Comparison of ENCODE assay signal across 1 cellular context in genomic region chr17:18074566-18075272, GRCh38.
A peak's percentile ranks its signal among the peaks of the same experiment; 100 is the strongest.
TF ChIP-seq lines count a peak whose summit lies in the region.

No MANE protein-coding gene starts in this region.

TF ChIP-seq in HepG2, 621 proteins besides CTCF, POLR2A, EP300 and RAD21 (continues in another document):
- TF ChIP-seq ZZZ3 (CRISPR knock-in tag; IDR thresholded peaks at IDR 0.05; ENCODE audit: borderline replicate concordance): no peak
- TF ChIP-seq ASH2L (IDR thresholded peaks at IDR 0.05; ENCODE audit: insufficient read length, low read depth, low read length): no peak
- no peak for TF ChIP-seq TCF7L2 (IDR thresholded peaks at IDR 0.05; ENCODE audit: low read depth, low read length)
- peak; percentile 32; the same call in 1 of the 2 replicates for TF ChIP-seq HNF4G (IDR thresholded peaks at IDR 0.05; ENCODE audit: borderline replicate concordance, low read depth, low read length)
- TF ChIP-seq HNF4G (CRISPR knock-in tag; IDR thresholded peaks at IDR 0.05; ENCODE audit: borderline replicate concordance, low read depth): no peak
- peak; percentile 74 for TF ChIP-seq HNF4A (CRISPR knock-in tag; IDR thresholded peaks at IDR 0.05)
- TF ChIP-seq, protein P1, sequence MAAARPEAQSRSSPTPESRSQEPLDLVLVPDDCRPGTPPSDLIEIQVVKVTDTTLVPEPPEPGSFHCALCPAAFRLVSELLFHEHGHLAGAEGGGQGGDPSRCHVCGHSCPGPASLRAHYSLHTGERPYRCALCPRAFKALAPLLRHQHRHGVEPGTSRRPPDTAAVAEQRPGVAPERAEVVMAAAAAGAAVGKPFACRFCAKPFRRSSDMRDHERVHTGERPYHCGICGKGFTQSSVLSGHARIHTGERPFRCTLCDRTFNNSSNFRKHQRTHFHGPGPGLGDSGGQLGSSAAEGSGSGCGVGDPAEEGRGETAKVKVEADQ (CRISPR knock-in tag; IDR thresholded peaks at IDR 0.05; ENCODE audit: borderline replicate concordance): no peak
- TF ChIP-seq, protein P2, sequence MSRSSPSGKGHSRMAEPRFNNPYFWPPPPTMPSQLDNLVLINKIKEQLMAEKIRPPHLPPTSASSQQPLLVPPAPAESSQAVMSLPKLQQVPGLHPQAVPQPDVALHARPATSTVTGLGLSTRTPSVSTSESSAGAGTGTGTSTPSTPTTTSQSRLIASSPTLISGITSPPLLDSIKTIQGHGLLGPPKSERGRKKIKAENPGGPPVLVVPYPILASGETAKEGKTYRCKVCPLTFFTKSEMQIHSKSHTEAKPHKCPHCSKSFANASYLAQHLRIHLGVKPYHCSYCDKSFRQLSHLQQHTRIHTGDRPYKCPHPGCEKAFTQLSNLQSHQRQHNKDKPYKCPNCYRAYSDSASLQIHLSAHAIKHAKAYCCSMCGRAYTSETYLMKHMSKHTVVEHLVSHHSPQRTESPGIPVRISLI (CRISPR knock-in tag; IDR thresholded peaks at IDR 0.05; ENCODE audit: borderline replicate concordance): no peak
- TF ChIP-seq ZNF12 (CRISPR knock-in tag; IDR thresholded peaks at IDR 0.05): no peak
- TF ChIP-seq TEAD3 (CRISPR knock-in tag; optimal IDR thresholded peaks at IDR 0.05; ENCODE audit: borderline replicate concordance): peak; percentile 13
- TF ChIP-seq, protein P3, sequence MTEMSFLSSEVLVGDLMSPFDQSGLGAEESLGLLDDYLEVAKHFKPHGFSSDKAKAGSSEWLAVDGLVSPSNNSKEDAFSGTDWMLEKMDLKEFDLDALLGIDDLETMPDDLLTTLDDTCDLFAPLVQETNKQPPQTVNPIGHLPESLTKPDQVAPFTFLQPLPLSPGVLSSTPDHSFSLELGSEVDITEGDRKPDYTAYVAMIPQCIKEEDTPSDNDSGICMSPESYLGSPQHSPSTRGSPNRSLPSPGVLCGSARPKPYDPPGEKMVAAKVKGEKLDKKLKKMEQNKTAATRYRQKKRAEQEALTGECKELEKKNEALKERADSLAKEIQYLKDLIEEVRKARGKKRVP (CRISPR knock-in tag; IDR thresholded peaks at IDR 0.05): no peak
- TF ChIP-seq NFE2L1 (CRISPR knock-in tag; IDR thresholded peaks at IDR 0.05; ENCODE audit: borderline replicate concordance): 0 out of 2 replicates have a peak, but pooled peaks have one; percentile 52
- TF ChIP-seq RARA (CRISPR knock-in tag; IDR thresholded peaks at IDR 0.05): no peak
- no peak for TF ChIP-seq ZNF589 (CRISPR knock-in tag; conservative IDR thresholded peaks at IDR 0.05)
- no peak for TF ChIP-seq PRPF4 (IDR thresholded peaks at IDR 0.05; ENCODE audit: low read depth, low read length, poor library complexity, severe bottlenecking)
- TF ChIP-seq ZNF891 (CRISPR knock-in tag; IDR thresholded peaks at IDR 0.05): no peak
- no peak for TF ChIP-seq POGZ (CRISPR knock-in tag; IDR thresholded peaks at IDR 0.05)
- TF ChIP-seq CHCHD3 (CRISPR knock-in tag; IDR thresholded peaks at IDR 0.05): no peak
- no peak for TF ChIP-seq ZNF160 (CRISPR knock-in tag; IDR thresholded peaks at IDR 0.05)
- TF ChIP-seq GATAD1 (CRISPR knock-in tag; IDR thresholded peaks at IDR 0.05): no peak
- TF ChIP-seq, protein P4, sequence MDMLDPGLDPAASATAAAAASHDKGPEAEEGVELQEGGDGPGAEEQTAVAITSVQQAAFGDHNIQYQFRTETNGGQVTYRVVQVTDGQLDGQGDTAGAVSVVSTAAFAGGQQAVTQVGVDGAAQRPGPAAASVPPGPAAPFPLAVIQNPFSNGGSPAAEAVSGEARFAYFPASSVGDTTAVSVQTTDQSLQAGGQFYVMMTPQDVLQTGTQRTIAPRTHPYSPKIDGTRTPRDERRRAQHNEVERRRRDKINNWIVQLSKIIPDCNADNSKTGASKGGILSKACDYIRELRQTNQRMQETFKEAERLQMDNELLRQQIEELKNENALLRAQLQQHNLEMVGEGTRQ (IDR thresholded peaks at IDR 0.05; ENCODE audit: low read depth, low read length): no peak
- TF ChIP-seq, protein P4 (CRISPR knock-in tag; IDR thresholded peaks at IDR 0.05; ENCODE audit: borderline replicate concordance): no peak
- no peak for TF ChIP-seq RORA (CRISPR knock-in tag; IDR thresholded peaks at IDR 0.05)
- TF ChIP-seq AKNA (CRISPR knock-in tag; IDR thresholded peaks at IDR 0.05; ENCODE audit: borderline replicate concordance): no peak
- TF ChIP-seq CC2D1A (CRISPR knock-in tag; IDR thresholded peaks at IDR 0.05): no peak
- peak; percentile 53; the same call in 1 of the 2 replicates for TF ChIP-seq SAP130 (CRISPR knock-in tag; IDR thresholded peaks at IDR 0.05; ENCODE audit: low read depth)
- TF ChIP-seq MED8 (CRISPR knock-in tag; IDR thresholded peaks at IDR 0.05; ENCODE audit: insufficient replicate concordance): no peak
- no peak for TF ChIP-seq GZF1 (CRISPR knock-in tag; IDR thresholded peaks at IDR 0.05)
- peak; percentile 68 to 82 for TF ChIP-seq MAFK (conservative IDR thresholded peaks at IDR 0.05 in 1 of 2, IDR thresholded peaks at IDR 0.05 in 1 of 2; ENCODE audit: low read length in 2 of 2)
- TF ChIP-seq ARNT (IDR thresholded peaks at IDR 0.05): no peak
- TF ChIP-seq, protein P5, sequence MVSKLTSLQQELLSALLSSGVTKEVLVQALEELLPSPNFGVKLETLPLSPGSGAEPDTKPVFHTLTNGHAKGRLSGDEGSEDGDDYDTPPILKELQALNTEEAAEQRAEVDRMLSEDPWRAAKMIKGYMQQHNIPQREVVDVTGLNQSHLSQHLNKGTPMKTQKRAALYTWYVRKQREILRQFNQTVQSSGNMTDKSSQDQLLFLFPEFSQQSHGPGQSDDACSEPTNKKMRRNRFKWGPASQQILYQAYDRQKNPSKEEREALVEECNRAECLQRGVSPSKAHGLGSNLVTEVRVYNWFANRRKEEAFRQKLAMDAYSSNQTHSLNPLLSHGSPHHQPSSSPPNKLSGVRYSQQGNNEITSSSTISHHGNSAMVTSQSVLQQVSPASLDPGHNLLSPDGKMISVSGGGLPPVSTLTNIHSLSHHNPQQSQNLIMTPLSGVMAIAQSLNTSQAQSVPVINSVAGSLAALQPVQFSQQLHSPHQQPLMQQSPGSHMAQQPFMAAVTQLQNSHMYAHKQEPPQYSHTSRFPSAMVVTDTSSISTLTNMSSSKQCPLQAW (CRISPR knock-in tag; IDR thresholded peaks at IDR 0.05): 0 out of 2 replicates have a peak, but pooled peaks have one; percentile 14
- TF ChIP-seq TAF15 (IDR thresholded peaks at IDR 0.05; ENCODE audit: low read depth, low read length, poor library complexity, severe bottlenecking): no peak
- TF ChIP-seq CHD4 (IDR thresholded peaks at IDR 0.05; ENCODE audit: borderline replicate concordance, low read length): no peak
- TF ChIP-seq, protein P6, sequence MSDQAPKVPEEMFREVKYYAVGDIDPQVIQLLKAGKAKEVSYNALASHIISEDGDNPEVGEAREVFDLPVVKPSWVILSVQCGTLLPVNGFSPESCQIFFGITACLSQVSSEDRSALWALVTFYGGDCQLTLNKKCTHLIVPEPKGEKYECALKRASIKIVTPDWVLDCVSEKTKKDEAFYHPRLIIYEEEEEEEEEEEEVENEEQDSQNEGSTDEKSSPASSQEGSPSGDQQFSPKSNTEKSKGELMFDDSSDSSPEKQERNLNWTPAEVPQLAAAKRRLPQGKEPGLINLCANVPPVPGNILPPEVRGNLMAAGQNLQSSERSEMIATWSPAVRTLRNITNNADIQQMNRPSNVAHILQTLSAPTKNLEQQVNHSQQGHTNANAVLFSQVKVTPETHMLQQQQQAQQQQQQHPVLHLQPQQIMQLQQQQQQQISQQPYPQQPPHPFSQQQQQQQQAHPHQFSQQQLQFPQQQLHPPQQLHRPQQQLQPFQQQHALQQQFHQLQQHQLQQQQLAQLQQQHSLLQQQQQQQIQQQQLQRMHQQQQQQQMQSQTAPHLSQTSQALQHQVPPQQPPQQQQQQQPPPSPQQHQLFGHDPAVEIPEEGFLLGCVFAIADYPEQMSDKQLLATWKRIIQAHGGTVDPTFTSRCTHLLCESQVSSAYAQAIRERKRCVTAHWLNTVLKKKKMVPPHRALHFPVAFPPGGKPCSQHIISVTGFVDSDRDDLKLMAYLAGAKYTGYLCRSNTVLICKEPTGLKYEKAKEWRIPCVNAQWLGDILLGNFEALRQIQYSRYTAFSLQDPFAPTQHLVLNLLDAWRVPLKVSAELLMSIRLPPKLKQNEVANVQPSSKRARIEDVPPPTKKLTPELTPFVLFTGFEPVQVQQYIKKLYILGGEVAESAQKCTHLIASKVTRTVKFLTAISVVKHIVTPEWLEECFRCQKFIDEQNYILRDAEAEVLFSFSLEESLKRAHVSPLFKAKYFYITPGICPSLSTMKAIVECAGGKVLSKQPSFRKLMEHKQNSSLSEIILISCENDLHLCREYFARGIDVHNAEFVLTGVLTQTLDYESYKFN (CRISPR knock-in tag; conservative IDR thresholded peaks at IDR 0.05): peak; percentile 51; the same call in 1 of the 2 replicates
- TF ChIP-seq FOXA1 (IDR thresholded peaks at IDR 0.05): no peak
- no peak for TF ChIP-seq FOXA1 (CRISPR knock-in tag; IDR thresholded peaks at IDR 0.05)
- no peak for TF ChIP-seq ZNF274 (CRISPR knock-in tag; IDR thresholded peaks at IDR 0.05)
- TF ChIP-seq MAFF (IDR thresholded peaks at IDR 0.05; ENCODE audit: low read depth, low read length): peak; percentile 67
- no peak for TF ChIP-seq AHDC1 (CRISPR knock-in tag; IDR thresholded peaks at IDR 0.05; ENCODE audit: borderline replicate concordance)
- no peak for TF ChIP-seq ZFP62 (CRISPR knock-in tag; IDR thresholded peaks at IDR 0.05)
- TF ChIP-seq GATA4 (IDR thresholded peaks at IDR 0.05; ENCODE audit: borderline replicate concordance, low read depth): no peak
- no peak for TF ChIP-seq ZMAT5 (CRISPR knock-in tag; IDR thresholded peaks at IDR 0.05; ENCODE audit: borderline replicate concordance, low read depth)
- no peak for TF ChIP-seq MEIS1 (CRISPR knock-in tag; IDR thresholded peaks at IDR 0.05; ENCODE audit: borderline replicate concordance)
